8 cellular contexts compared by ENCODE assay signal in the genomic region with DNA sequence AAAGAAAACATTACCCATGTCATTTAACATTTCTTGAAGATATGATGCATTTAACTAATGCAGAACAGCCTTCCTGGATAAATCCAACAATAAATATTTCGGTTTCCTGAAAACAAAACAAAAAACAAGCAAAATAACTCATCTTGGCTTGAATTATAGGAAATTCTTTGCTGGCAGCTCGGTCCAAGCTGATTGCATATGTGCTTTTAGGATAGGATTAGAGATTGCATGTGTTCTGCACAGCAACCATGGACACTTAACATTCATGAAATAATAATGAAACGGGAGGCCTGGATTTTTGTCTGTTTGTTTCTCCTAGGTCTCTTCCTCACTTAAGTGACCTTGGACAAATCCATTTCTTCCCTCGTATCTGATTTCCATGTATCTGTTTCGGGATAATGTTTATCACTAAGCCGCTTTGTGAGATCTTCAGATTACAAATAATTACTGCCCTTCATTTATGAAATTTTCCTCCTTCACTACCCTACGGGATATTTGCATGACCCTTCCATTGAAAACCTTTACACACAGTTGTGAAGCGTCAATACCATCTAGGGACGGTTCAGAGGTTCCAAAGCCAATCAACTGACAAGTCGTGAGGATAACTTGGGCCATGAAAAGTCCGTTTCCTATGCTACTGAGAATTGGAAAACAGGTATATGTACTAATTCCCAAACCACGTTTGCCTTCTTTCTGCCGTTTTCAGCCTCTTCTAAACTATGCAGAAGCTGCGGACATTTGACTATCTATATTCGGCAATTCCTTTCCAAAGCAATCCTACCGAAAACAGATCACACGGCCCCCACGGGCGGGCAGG. TPM values are rescaled to one million over a fixed set of nuclear protein-coding genes. Genes with fewer than 3 reads are reported as not detected.
DNase-seq lines count a peak whose midpoint lies in the region; ATAC-seq and TF ChIP-seq lines count a peak whose summit lies in the region.

No MANE protein-coding gene starts in this region.

- H3K9me3 ChIP-seq in HUES48 (ENCODE audit: control insufficient read depth, insufficient read depth, low read length), result no peaks in the 10 kb centered on the region
- no peaks in the 10 kb centered on the region for H3K9me3 ChIP-seq in iPS-18c (ENCODE audit: control insufficient read depth, insufficient read depth, low read length)
- H3K9me3 ChIP-seq in stomach smooth muscle (ENCODE audit: control insufficient read depth in 2 of 2, low read length in 2 of 2), result no peaks in the 10 kb centered on the region

- no peaks in the 10 kb centered on the region for H3K9me3 Mint-ChIP-seq in activated T-helper 2 cell treated with anti-CD3 and anti-CD28 coated beads, Interferon-gamma antibody, Interleukin-2, Interleukin-4, amounts not matched to agents 10 μg/mL and 5 μg/mL and 100 μg/mL, durations not matched to agents 14 hours and 24 hours and 36 hours

- H3K4me1 ChIP-seq in HUES48 (ENCODE audit: control insufficient read depth, insufficient read depth, low read length) (peaks cover 19% of the 10 kb centered on the region), stomach smooth muscle (ENCODE audit: control insufficient read depth, insufficient read depth, low read length) (peaks cover 16% of the 10 kb centered on the region)

- ATAC-seq in HG03175 (IDR thresholded peaks at IDR 0.05; ENCODE audit: unreplicated experiment) (no peak), HG03097 (IDR thresholded peaks at IDR 0.05; ENCODE audit: low FRiP score, unreplicated experiment) (no peak)

- peak overlapping the region; percentile 94 for H3K9ac ChIP-seq in HUES48 (ENCODE audit: low read depth, low read length)
- H3K9ac ChIP-seq in stomach smooth muscle (ENCODE audit: low read length in 2 of 2), result peak overlapping the region; percentile 66 to 87

- no peak for TF ChIP-seq CTCF in BJ (IDR thresholded peaks at IDR 0.05; ENCODE audit: insufficient read depth, low read depth, low read length)

- H3K27me3 Mint-ChIP-seq in activated T-helper 2 cell treated with anti-CD3 and anti-CD28 coated beads, Interferon-gamma antibody, Interleukin-2, Interleukin-4, amounts not matched to agents 10 μg/mL and 5 μg/mL and 100 μg/mL, durations not matched to agents 14 hours and 24 hours and 36 hours (ENCODE audit: low read depth), result no peaks in the 10 kb centered on the region

- intact Hi-C loops in activated T-helper 2 cell treated with anti-CD3 and anti-CD28 coated beads, Interferon-gamma antibody, Interleukin-2, Interleukin-4, amounts not matched to agents 10 μg/mL and 5 μg/mL and 100 μg/mL, durations not matched to agents 14 hours and 24 hours and 36 hours (cut with micrococcal nuclease), result loop anchor here (5.0 to 10.0 kb wide), 5 partner anchors 139 to 634 kb away; a partner anchor contains a TSS

- DNase-seq in BJ (ENCODE audit: low read depth) (no peak), 8988T (no peak)
- DNase-seq in activated T-helper 2 cell treated with anti-CD3 and anti-CD28 coated beads, Interferon-gamma antibody, Interleukin-2, Interleukin-4, amounts not matched to agents 10 μg/mL and 5 μg/mL and 100 μg/mL, durations not matched to agents 14 hours and 24 hours and 36 hours (ENCODE audit: low spot score), result no peak

- peaks cover 26% of the 10 kb centered on the region for H3K4me1 Mint-ChIP-seq in activated T-helper 2 cell treated with anti-CD3 and anti-CD28 coated beads, Interferon-gamma antibody, Interleukin-2, Interleukin-4, amounts not matched to agents 10 μg/mL and 5 μg/mL and 100 μg/mL, durations not matched to agents 14 hours and 24 hours and 36 hours (ENCODE audit: low read depth)

- H3K27me3 ChIP-seq in BJ (ENCODE audit: control insufficient read depth, insufficient read depth, low read length), result no peaks in the 10 kb centered on the region
- no peaks in the 10 kb centered on the region for H3K27me3 ChIP-seq in HUES48 (ENCODE audit: control insufficient read depth, insufficient read depth, low read length)
- H3K27me3 ChIP-seq in stomach smooth muscle (ENCODE audit: control insufficient read depth in 1 of 2, insufficient read depth in 2 of 2, low read length in 2 of 2), result no peaks in the 10 kb centered on the region

- H3K36me3 ChIP-seq in BJ (ENCODE audit: control insufficient read depth, insufficient read depth, low read length), result no peaks in the 10 kb centered on the region; the same call in 1 of the 2 replicates
- H3K36me3 ChIP-seq in HUES48 (ENCODE audit: control insufficient read depth, insufficient read depth, low read length), result peaks cover 19% of the 10 kb centered on the region
- peaks cover 2 to 10% of the 10 kb centered on the region in 2 donors for H3K36me3 ChIP-seq in stomach smooth muscle (ENCODE audit: control insufficient read depth in 2 of 2, insufficient read depth in 2 of 2, low read length in 2 of 2)

- H3K4me3 ChIP-seq in BJ (ENCODE audit: low read depth, low read length) (peak overlapping the region; percentile 70), HUES48 (ENCODE audit: low read depth, low read length) (peak overlapping the region; percentile 81), iPS-18c (ENCODE audit: insufficient read depth, low read depth, low read length) (peak overlapping the region; percentile 90), stomach smooth muscle (ENCODE audit: low read length in 2 of 2) (peak overlapping the region; percentile 82 to 88)

- peak overlapping the region; percentile 77 for H3K27ac Mint-ChIP-seq in activated T-helper 2 cell treated with anti-CD3 and anti-CD28 coated beads, Interferon-gamma antibody, Interleukin-2, Interleukin-4, amounts not matched to agents 10 μg/mL and 5 μg/mL and 100 μg/mL, durations not matched to agents 14 hours and 24 hours and 36 hours

- POLR2A ChIA-PET in BJ (lab: Charles Lee), result interaction anchor here (1.0 kb wide), 1 partner anchor 9 kb away, joined by 4 read pairs; no protein-coding TSS in a partner anchor

- H3K4me3 Mint-ChIP-seq in activated T-helper 2 cell treated with anti-CD3 and anti-CD28 coated beads, Interferon-gamma antibody, Interleukin-2, Interleukin-4, amounts not matched to agents 10 μg/mL and 5 μg/mL and 100 μg/mL, durations not matched to agents 14 hours and 24 hours and 36 hours (ENCODE audit: low read depth), result peak overlapping the region; percentile 87

- H3K36me3 Mint-ChIP-seq in activated T-helper 2 cell treated with anti-CD3 and anti-CD28 coated beads, Interferon-gamma antibody, Interleukin-2, Interleukin-4, amounts not matched to agents 10 μg/mL and 5 μg/mL and 100 μg/mL, durations not matched to agents 14 hours and 24 hours and 36 hours (ENCODE audit: low read depth), result peaks cover 38% of the 10 kb centered on the region

- peak overlapping the region; percentile 100 for H3K27ac ChIP-seq in HUES48 (ENCODE audit: low read depth, low read length)
- H3K27ac ChIP-seq in stomach smooth muscle (ENCODE audit: low read length), result peak overlapping the region; percentile 94

- CTCF ChIA-PET in BJ (lab: Yijun Ruan, JAX), result interaction anchor here (1.3 to 2.7 kb wide), 5 partner anchors 11 to 595 kb away, joined by 3 to 11 read pairs (median 4); no protein-coding TSS in a partner anchor

RNA-seq across cellular contexts. Expression of a gene that starts 1.3 kb away (rescaled TPM):
- polyA plus RNA-seq in BJ (2011; rRNA removed), result 164 and 168 TPM in 2 replicates
- polyA minus RNA-seq in BJ (2011; rRNA and poly(A)+ RNA removed), result 26.5 and 32.5 TPM in 2 replicates
- total RNA-seq in activated T-helper 2 cell treated with anti-CD3 and anti-CD28 coated beads, Interferon-gamma antibody, Interleukin-2, Interleukin-4, amounts not matched to agents 10 μg/mL and 5 μg/mL and 100 μg/mL, durations not matched to agents 14 hours and 24 hours and 36 hours, result 437 and 443 TPM in 2 replicates
